In the genomic region with DNA sequence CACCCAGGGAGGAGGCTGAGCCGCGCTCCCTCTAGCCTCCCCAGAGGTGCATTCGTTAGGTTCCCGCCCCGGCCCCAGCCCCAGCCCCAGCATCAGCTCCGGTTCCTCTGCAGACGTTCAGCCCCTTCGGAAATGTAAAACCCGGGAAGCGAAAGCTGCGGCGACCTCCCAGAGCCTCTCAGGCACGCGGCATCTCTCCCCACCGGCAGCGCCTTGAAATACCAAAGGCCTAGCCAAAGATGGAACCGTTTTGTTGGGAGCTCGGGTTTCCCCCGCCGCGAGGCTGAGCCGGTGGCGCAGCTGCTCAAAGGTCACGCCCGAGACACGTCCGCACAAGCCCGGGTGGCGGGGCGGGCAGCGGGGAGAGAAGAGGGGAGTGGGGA, we compare ENCODE assay signal across 8 cellular contexts.
A peak's percentile ranks its signal among the peaks of the same experiment; 100 is the strongest.
DNase-seq lines count a peak whose midpoint lies in the region; ATAC-seq and TF ChIP-seq lines count a peak whose summit lies in the region.

No MANE protein-coding gene starts in this region.

- no peak overlapping the region for H3K27ac ChIP-seq in GM23248
- peak overlapping the region in 3 of 4 donors; percentile 20 to 36 (median 28) for H3K27ac ChIP-seq in sigmoid colon
- H3K27ac ChIP-seq in effector memory CD4-positive, alpha-beta T cell (ENCODE audit: insufficient read depth, low read length, poor library complexity, severe bottlenecking), result no peak overlapping the region

- H3K9ac ChIP-seq in GM23248, result peak overlapping the region; percentile 62

- H3K4me3 Mint-ChIP-seq in activated naive CD8-positive, alpha-beta T cell treated with anti-CD3 and anti-CD28 coated beads, Interleukin-2, amount 10 ng/mL, durations not matched to agents 7 days and 5 days, result peak overlapping the region; percentile 73

- peak; percentile 52 for ATAC-seq in activated naive CD8-positive, alpha-beta T cell treated with anti-CD3 and anti-CD28 coated beads, Interleukin-2, amount 10 ng/mL, durations not matched to agents 7 days and 5 days (ENCODE audit: low read depth)
- ATAC-seq in GM18519 (IDR thresholded peaks at IDR 0.05; ENCODE audit: low FRiP score, unreplicated experiment), result no peak

- no peak for TF ChIP-seq EP300 in sigmoid colon (IDR thresholded peaks at IDR 0.05)

- H3K4me1 Mint-ChIP-seq in activated naive CD8-positive, alpha-beta T cell treated with anti-CD3 and anti-CD28 coated beads, Interleukin-2, amount 10 ng/mL, durations not matched to agents 7 days and 5 days, result peaks cover 6% of the 10 kb centered on the region

- TF ChIP-seq CTCF in sigmoid colon (IDR thresholded peaks at IDR 0.05), result no peak

- H3K9me3 ChIP-seq in GM23248 (ENCODE audit: low read depth), result no peaks in the 10 kb centered on the region
- no peaks in the 10 kb centered on the region for H3K9me3 ChIP-seq in sigmoid colon
- H3K9me3 ChIP-seq in effector memory CD4-positive, alpha-beta T cell (ENCODE audit: control insufficient read depth, low read length), result no peaks in the 10 kb centered on the region

- no peaks in the 10 kb centered on the region for H3K36me3 Mint-ChIP-seq in activated naive CD8-positive, alpha-beta T cell treated with anti-CD3 and anti-CD28 coated beads, Interleukin-2, amount 10 ng/mL, durations not matched to agents 7 days and 5 days

- H2AFZ ChIP-seq in GM23248, result peak overlapping the region; percentile 32

- in situ Hi-C loops in GM23248 (cut with MboI), result no loop called here

- no peaks in the 10 kb centered on the region for H3K4me1 ChIP-seq in GM23248 (ENCODE audit: insufficient read depth)
- peaks cover 0 to 9% (median 6%) of the 10 kb centered on the region in 4 donors for H3K4me1 ChIP-seq in sigmoid colon
- H3K4me1 ChIP-seq in effector memory CD4-positive, alpha-beta T cell (ENCODE audit: control insufficient read depth, insufficient read depth, low read length, poor library complexity, severe bottlenecking), result peaks cover 4% of the 10 kb centered on the region

- H3K9me3 Mint-ChIP-seq in activated naive CD8-positive, alpha-beta T cell treated with anti-CD3 and anti-CD28 coated beads, Interleukin-2, amount 10 ng/mL, durations not matched to agents 7 days and 5 days, result peaks cover under 1% of the 10 kb centered on the region

- no peaks in the 10 kb centered on the region for H3K79me2 ChIP-seq in GM23248 (ENCODE audit: insufficient read depth)

- H3K27me3 Mint-ChIP-seq in activated naive CD8-positive, alpha-beta T cell treated with anti-CD3 and anti-CD28 coated beads, Interleukin-2, amount 10 ng/mL, durations not matched to agents 7 days and 5 days, result peaks cover 15% of the 10 kb centered on the region

- H3K4me2 ChIP-seq in GM23248 (ENCODE audit: unreplicated experiment), result no peak overlapping the region

- peak overlapping the region; percentile 21 for H3K27ac Mint-ChIP-seq in activated naive CD8-positive, alpha-beta T cell treated with anti-CD3 and anti-CD28 coated beads, Interleukin-2, amount 10 ng/mL, durations not matched to agents 7 days and 5 days

- TF ChIP-seq POLR2A in sigmoid colon (IDR thresholded peaks at IDR 0.05), result no peak

- intact Hi-C loops in sigmoid colon (cut with DNase I), result loop anchor here (5.0 kb wide), 1 partner anchor 51 kb away; no protein-coding TSS in a partner anchor

- no peaks in the 10 kb centered on the region for H3K27me3 ChIP-seq in GM23248 (replicated peaks; ENCODE audit: insufficient read depth)
- no peaks in the 10 kb centered on the region for H3K27me3 ChIP-seq in sigmoid colon
- peaks cover 6% of the 10 kb centered on the region for H3K27me3 ChIP-seq in effector memory CD4-positive, alpha-beta T cell (replicated peaks; ENCODE audit: control insufficient read depth, insufficient read depth, low read length, poor library complexity, severe bottlenecking)

- H3K36me3 ChIP-seq in GM23248 (ENCODE audit: low read depth), result no peaks in the 10 kb centered on the region
- no peaks in the 10 kb centered on the region for H3K36me3 ChIP-seq in sigmoid colon
- no peaks in the 10 kb centered on the region for H3K36me3 ChIP-seq in effector memory CD4-positive, alpha-beta T cell (ENCODE audit: control insufficient read depth, insufficient read depth, low read length)

- no peaks in the 10 kb centered on the region for H3F3A ChIP-seq in GM23248 (ENCODE audit: insufficient read depth)

- no peaks in the 10 kb centered on the region for H4K20me1 ChIP-seq in GM23248 (ENCODE audit: insufficient read depth)

- peak; percentile 51 for DNase-seq in EH (ENCODE audit: low read depth)
- peak; percentile 66 for DNase-seq in GM23248
- peak; percentile 45 for DNase-seq in NCI-H2227 treated with DMSO at 0.1 percent for 48 hours (lab: John Stamatoyannopoulos, UW)
- DNase-seq in activated naive CD8-positive, alpha-beta T cell treated with anti-CD3 and anti-CD28 coated beads, Interleukin-2, amount 10 ng/mL, durations not matched to agents 7 days and 5 days, result peak; percentile 49
- DNase-seq in hypothalamus (lab: John Stamatoyannopoulos, UW), result peak in 36 of 51 donors; percentile 7 to 71 (median 34)
- peak; percentile 76 for DNase-seq in sigmoid colon
- DNase-seq in effector memory CD4-positive, alpha-beta T cell, result no peak

- POLR2A ChIA-PET in activated naive CD8-positive, alpha-beta T cell treated with anti-CD3 and anti-CD28 coated beads, Interleukin-2, amount 10 ng/mL, durations not matched to agents 7 days and 5 days (lab: Charles Lee), result interaction anchor here (0.5 to 0.9 kb wide), 2 partner anchors 79 to 307 kb away, joined by 3 read pairs; no protein-coding TSS in a partner anchor

- H3K4me3 ChIP-seq in GM23248, result peak overlapping the region; percentile 43; the same call in 1 of the 2 replicates
- H3K4me3 ChIP-seq in sigmoid colon, result peak overlapping the region; percentile 23 to 45 (median 42)
- H3K4me3 ChIP-seq in effector memory CD4-positive, alpha-beta T cell (ENCODE audit: insufficient read depth, low read depth, low read length, poor library complexity, severe bottlenecking), result no peak overlapping the region

- WGBS in GM23248 (ENCODE audit: low coverage in 1 of 2, low lambda C conversion rate in 2 of 2, missing lambda C conversion rate in 2 of 2), 2 experiments, result 5 to 7% methylated on average over 18 to 31 of the region's 31 CpGs
- 3 to 6% methylated on average over 31 of the region's 31 CpGs for WGBS in sigmoid colon, 2 donors

- H3K9me2 ChIP-seq in GM23248 (ENCODE audit: insufficient read depth), result no peaks in the 10 kb centered on the region

Comparison
In these comparisons a context has a peak if more than half of its experiments do, and no peak if none do; other contexts are left out.
1. DNase-seq: peak in EH (single experiment), GM23248 (single experiment), NCI-H2227 treated with DMSO at 0.1 percent for 48 hours (single experiment), activated naive CD8-positive, alpha-beta T cell treated with anti-CD3 and anti-CD28 coated beads, Interleukin-2, amount 10 ng/mL, durations not matched to agents 7 days and 5 days (single experiment), hypothalamus (36 of 51) and sigmoid colon (single experiment); none in effector memory CD4-positive, alpha-beta T cell (0 of 3).
2. H3K27ac ChIP-seq: peak in sigmoid colon (3 of 4); none in GM23248 (single experiment) and effector memory CD4-positive, alpha-beta T cell (single experiment).